ENCODE assay signal across 1 cellular context in the genomic region with DNA sequence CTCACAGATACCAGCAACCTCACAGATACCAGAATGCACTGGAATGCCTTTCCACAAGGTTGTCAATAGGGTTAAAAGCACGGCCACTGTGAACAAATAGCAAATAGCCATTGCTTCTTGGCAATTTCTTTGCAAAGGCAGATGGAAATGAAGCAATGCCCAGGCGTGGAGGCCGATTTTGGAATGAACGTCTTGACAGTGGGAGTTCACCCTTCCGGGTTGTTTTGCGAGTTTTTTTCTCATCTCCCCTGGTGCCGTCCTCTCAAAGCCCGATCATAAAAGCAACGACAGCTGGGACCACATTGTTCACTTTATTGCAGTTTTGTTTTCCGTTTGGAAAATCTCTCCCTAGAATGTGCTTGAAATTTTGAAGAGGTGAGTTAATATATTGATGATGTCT.
A peak's percentile ranks its signal among the peaks of the same experiment; 100 is the strongest.
TF ChIP-seq lines count a peak whose summit lies in the region.

No MANE protein-coding gene starts in this region.

TF ChIP-seq in K562, 482 proteins besides CTCF, POLR2A, EP300 and RAD21 (continued from another document):
- TF ChIP-seq, protein P1, sequence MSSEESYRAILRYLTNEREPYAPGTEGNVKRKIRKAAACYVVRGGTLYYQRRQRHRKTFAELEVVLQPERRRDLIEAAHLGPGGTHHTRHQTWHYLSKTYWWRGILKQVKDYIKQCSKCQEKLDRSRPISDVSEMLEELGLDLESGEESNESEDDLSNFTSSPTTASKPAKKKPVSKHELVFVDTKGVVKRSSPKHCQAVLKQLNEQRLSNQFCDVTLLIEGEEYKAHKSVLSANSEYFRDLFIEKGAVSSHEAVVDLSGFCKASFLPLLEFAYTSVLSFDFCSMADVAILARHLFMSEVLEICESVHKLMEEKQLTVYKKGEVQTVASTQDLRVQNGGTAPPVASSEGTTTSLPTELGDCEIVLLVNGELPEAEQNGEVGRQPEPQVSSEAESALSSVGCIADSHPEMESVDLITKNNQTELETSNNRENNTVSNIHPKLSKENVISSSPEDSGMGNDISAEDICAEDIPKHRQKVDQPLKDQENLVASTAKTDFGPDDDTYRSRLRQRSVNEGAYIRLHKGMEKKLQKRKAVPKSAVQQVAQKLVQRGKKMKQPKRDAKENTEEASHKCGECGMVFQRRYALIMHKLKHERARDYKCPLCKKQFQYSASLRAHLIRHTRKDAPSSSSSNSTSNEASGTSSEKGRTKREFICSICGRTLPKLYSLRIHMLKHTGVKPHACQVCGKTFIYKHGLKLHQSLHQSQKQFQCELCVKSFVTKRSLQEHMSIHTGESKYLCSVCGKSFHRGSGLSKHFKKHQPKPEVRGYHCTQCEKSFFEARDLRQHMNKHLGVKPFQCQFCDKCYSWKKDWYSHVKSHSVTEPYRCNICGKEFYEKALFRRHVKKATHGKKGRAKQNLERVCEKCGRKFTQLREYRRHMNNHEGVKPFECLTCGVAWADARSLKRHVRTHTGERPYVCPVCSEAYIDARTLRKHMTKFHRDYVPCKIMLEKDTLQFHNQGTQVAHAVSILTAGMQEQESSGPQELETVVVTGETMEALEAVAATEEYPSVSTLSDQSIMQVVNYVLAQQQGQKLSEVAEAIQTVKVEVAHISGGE (CRISPR knock-in tag; IDR thresholded peaks at IDR 0.05) = 0 out of 6 replicates have a peak, but pooled peaks of 1 of the 3 experiments have one; percentile 1
- TF ChIP-seq, protein P2, sequence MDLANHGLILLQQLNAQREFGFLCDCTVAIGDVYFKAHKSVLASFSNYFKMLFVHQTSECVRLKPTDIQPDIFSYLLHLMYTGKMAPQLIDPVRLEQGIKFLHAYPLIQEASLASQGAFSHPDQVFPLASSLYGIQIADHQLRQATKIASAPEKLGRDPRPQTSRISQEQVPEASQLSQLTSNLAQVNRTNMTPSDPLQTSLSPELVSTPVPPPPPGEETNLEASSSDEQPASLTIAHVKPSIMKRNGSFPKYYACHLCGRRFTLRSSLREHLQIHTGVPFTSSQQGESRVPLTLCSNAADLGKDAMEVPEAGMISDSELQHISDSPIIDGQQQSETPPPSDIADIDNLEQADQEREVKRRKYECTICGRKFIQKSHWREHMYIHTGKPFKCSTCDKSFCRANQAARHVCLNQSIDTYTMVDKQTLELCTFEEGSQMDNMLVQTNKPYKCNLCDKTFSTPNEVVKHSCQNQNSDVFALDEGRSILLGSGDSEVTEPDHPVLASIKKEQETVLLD (IDR thresholded peaks at IDR 0.05) = no peak
